In genomic region chr12:54657048-54657696, GRCh38 we compare ENCODE assay signal across 20 cellular contexts. TPM values are rescaled to one million over a fixed set of nuclear protein-coding genes. Genes with fewer than 3 reads are reported as not detected.
DNase-seq lines count a peak whose midpoint lies in the region; TF ChIP-seq lines count a peak whose summit lies in the region.
"Had no signal": no experiment of that assay in that cellular context is flagged by ENCODE, and none has a peak within 500 bp of the region (broad histone marks: within the 10 kb centered on the region; RNA-seq: fewer than 3 reads in every experiment).

No MANE protein-coding gene starts in this region.

- in situ Hi-C loops in mammary epithelial cell (cut with MboI; ENCODE audit: low sequenced_read_pairs in 2 of 2): no loop called here

- H3K79me2 ChIP-seq in MM.1S (ENCODE audit: low read length) (no peaks in the 10 kb centered on the region), mammary epithelial cell (ENCODE audit: insufficient read depth, low read length) (no peaks in the 10 kb centered on the region)

- H2AFZ ChIP-seq in MM.1S (ENCODE audit: low read length) (no peak overlapping the region), mammary epithelial cell (ENCODE audit: low read depth, low read length) (no peak overlapping the region)

- DNase-seq in NCI-H526 (lab: John Stamatoyannopoulos, UW): peak; percentile 3
- DNase-seq in NCI-H526 treated with DMSO at 0.1 percent for 48 hours (lab: John Stamatoyannopoulos, UW): no peak
- DNase-seq in MM.1S: peak; percentile 15
- peak; percentile 3 for DNase-seq in mammary epithelial cell
- DNase-seq in mucosa of gallbladder (ENCODE audit: low spot score): peak; percentile 3
- no peak for DNase-seq in UCSD-AML1 (lab: John Stamatoyannopoulos, UW; ENCODE audit: unreplicated experiment)
- no peak for DNase-seq in stimulated activated CD4-positive, alpha-beta T cell treated with anti-CD3 and anti-CD28 coated beads, Interleukin-4, amount 100 ng/mL, for 4 hours
- no peak for DNase-seq in NCI-H2171 (lab: John Stamatoyannopoulos, UW)
- DNase-seq: CD8-positive, alpha-beta T cell; GOT3; HFFc6; NCI-H1417 treated with DMSO at 0.1 percent for 48 hours; NCI-H1930; NCI-H2171 treated with DMSO at 0.1 percent for 48 hours; NCI-H82 had no signal

- H4K20me1 ChIP-seq in MM.1S (ENCODE audit: insufficient read depth, low read length) (no peaks in the 10 kb centered on the region), mammary epithelial cell (ENCODE audit: insufficient read depth, low read length) (no peaks in the 10 kb centered on the region)
- H4K20me1 ChIP-seq: BLaER1 had no signal

- no peaks in the 10 kb centered on the region for H3K4me1 ChIP-seq in MM.1S (ENCODE audit: low read length)
- no peaks in the 10 kb centered on the region for H3K4me1 ChIP-seq in mammary epithelial cell (ENCODE audit: insufficient read depth, low read length)
- H3K4me1 ChIP-seq: BLaER1 had no signal

- no peaks in the 10 kb centered on the region for H3F3A ChIP-seq in MM.1S (ENCODE audit: insufficient read depth, low read length)

- H3K27ac ChIP-seq in MM.1S (ENCODE audit: low read length): no peak overlapping the region
- no peak overlapping the region for H3K27ac ChIP-seq in mammary epithelial cell (ENCODE audit: insufficient read depth, low read depth, low read length)
- H3K27ac ChIP-seq: 22Rv1, BLaER1 had no signal

- no peaks in the 10 kb centered on the region for H3K36me3 ChIP-seq in MM.1S (replicated peaks; ENCODE audit: insufficient read depth, low read length)
- no peaks in the 10 kb centered on the region for H3K36me3 ChIP-seq in mammary epithelial cell (ENCODE audit: insufficient read depth, low read length)
- H3K36me3 ChIP-seq: BLaER1 had no signal

- H3K4me2 ChIP-seq in MM.1S (ENCODE audit: low read depth, low read length) (no peak overlapping the region), mammary epithelial cell (ENCODE audit: insufficient read depth, low read depth, low read length) (no peak overlapping the region)
- H3K4me2 ChIP-seq: BLaER1 had no signal

- no TSS peak for BruUV-seq in mammary epithelial cell (replicated peaks; lab: Mats Ljungman, UMichigan)

- WGBS in mammary epithelial cell (ENCODE audit: low coverage, missing lambda C conversion rate): 82% methylated on average over 8 of the region's 8 CpGs

- TF ChIP-seq CTCF in MM.1S (IDR thresholded peaks at IDR 0.05; ENCODE audit: low read length) (no peak), mammary epithelial cell (conservative IDR thresholded peaks at IDR 0.05 in 1 of 2, IDR thresholded peaks at IDR 0.05 in 1 of 2; ENCODE audit: extremely low read depth in 1 of 2, insufficient read depth in 1 of 2, low read depth in 1 of 2, low read length in 2 of 2) (no peak)

- CTCF ChIA-PET in mammary epithelial cell (lab: Charles Lee; ENCODE audit: low non-redundant PET): no interaction called here

- H3K9ac ChIP-seq in MM.1S (ENCODE audit: low read length): no peak overlapping the region
- H3K9ac ChIP-seq in mammary epithelial cell (ENCODE audit: insufficient read depth, low read length): no peak overlapping the region
- H3K9ac ChIP-seq: BLaER1 had no signal

- no peaks in the 10 kb centered on the region for H3K9me2 ChIP-seq in MM.1S (replicated peaks; ENCODE audit: insufficient read depth, low read length)

- dilution Hi-C loops in mammary epithelial cell (cut with HindIII; ENCODE audit: low sequenced_read_pairs): no loop called here

- H3K9me3 ChIP-seq in MM.1S (replicated peaks; ENCODE audit: insufficient read depth, low read length): no peaks in the 10 kb centered on the region
- no peaks in the 10 kb centered on the region for H3K9me3 ChIP-seq in mammary epithelial cell (replicated peaks; ENCODE audit: insufficient read depth, low read length)
- H3K9me3 ChIP-seq: BLaER1 had no signal

- intact Hi-C loops in mammary epithelial cell (cut with micrococcal nuclease): loop anchor here (10.0 kb wide), 1 partner anchor 52 kb away; no protein-coding TSS in a partner anchor

- H3K4me3 ChIP-seq in MM.1S (ENCODE audit: low read length) (no peak overlapping the region), mammary epithelial cell (replicated peaks in 1 of 3; ENCODE audit: insufficient read depth in 1 of 3, low read depth in 2 of 3, low read length in 3 of 3) (no peak overlapping the region)
- H3K4me3 ChIP-seq: BLaER1 had no signal

- H3K27me3 ChIP-seq in MM.1S (replicated peaks; ENCODE audit: insufficient read depth, low read length) (no peaks in the 10 kb centered on the region), mammary epithelial cell (ENCODE audit: insufficient read depth, low read length) (no peaks in the 10 kb centered on the region)
- H3K27me3 ChIP-seq: BLaER1 had no signal

RNA-seq across cellular contexts. Expression of gene DCD, which starts 9.0 kb away (rescaled TPM):
- total RNA-seq in mammary epithelial cell: not detected
- not detected for polyA plus RNA-seq in mammary epithelial cell
- polyA minus RNA-seq in mammary epithelial cell: not detected
- total RNA-seq in mucosa of gallbladder: not detected
- total RNA-seq: CD8-positive, alpha-beta T cell; G401; HFFc6; HT1080; NCI-H460 had no signal

RNA-seq across cellular contexts. Expression of gene LACRT, which starts 22.5 kb away (rescaled TPM):
- total RNA-seq in mammary epithelial cell (not detected), mucosa of gallbladder (not detected)
- not detected for polyA plus RNA-seq in mammary epithelial cell
- not detected for polyA minus RNA-seq in mammary epithelial cell
- total RNA-seq: CD8-positive, alpha-beta T cell; G401; HFFc6; HT1080; NCI-H460 had no signal

Comparison
In these comparisons a context has a peak if more than half of its experiments do, and no peak if none do; other contexts are left out.
1. DNase-seq: peak in NCI-H526 (2 of 2), MM.1S (single experiment), mammary epithelial cell (single experiment) and mucosa of gallbladder (single experiment); none in NCI-H526 treated with DMSO at 0.1 percent for 48 hours (single experiment), UCSD-AML1 (single experiment), stimulated activated CD4-positive, alpha-beta T cell treated with anti-CD3 and anti-CD28 coated beads, Interleukin-4, amount 100 ng/mL, for 4 hours (0 of 2) and NCI-H2171 (single experiment).